24 cellular contexts compared by ENCODE assay signal in genomic region chr2:65537651-65538385, GRCh38.
A peak's percentile ranks its signal among the peaks of the same experiment; 100 is the strongest.
DNase-seq lines count a peak whose midpoint lies in the region; ATAC-seq, FAIRE-seq and TF ChIP-seq lines count a peak whose summit lies in the region.
"Had no signal": no experiment of that assay in that cellular context is flagged by ENCODE, and none has a peak within 500 bp of the region (broad histone marks: within the 10 kb centered on the region; RNA-seq: fewer than 3 reads in every experiment).

No MANE protein-coding gene starts in this region.

- TF ChIP-seq CTCF in HepG2 (CRISPR knock-in tag; IDR thresholded peaks at IDR 0.05) (no peak), right lobe of liver (IDR thresholded peaks at IDR 0.05) (no peak), brain microvascular endothelial cell (IDR thresholded peaks at IDR 0.05; ENCODE audit: low read depth, low read length, missing control alignments) (no peak), GM13976 (IDR thresholded peaks at IDR 0.05; ENCODE audit: borderline replicate concordance, control extremely low read depth, extremely low read depth, insufficient read depth, missing control alignments) (no peak)

- TF ChIP-seq POLR2A in HepG2 (IDR thresholded peaks at IDR 0.05; ENCODE audit: insufficient read depth in 1 of 2, low read depth in 2 of 2, low read length in 2 of 2) (no peak), right lobe of liver (IDR thresholded peaks at IDR 0.05) (no peak)

- BruUV-seq in HepG2 (replicated peaks; lab: Mats Ljungman, UMichigan), result no TSS peak

- intact Hi-C loops in HepG2 (cut with micrococcal nuclease; ENCODE audit: unreplicated experiment), result no loop called here
- intact Hi-C loops in right lobe of liver (cut with DNase I), result no loop called here

- no peak for TF ChIP-seq RAD21 in HepG2 (CRISPR knock-in tag; IDR thresholded peaks at IDR 0.05)

- H3K9me3 ChIP-seq in HepG2 (ENCODE audit: low read length), result no peaks in the 10 kb centered on the region
- no peaks in the 10 kb centered on the region for H3K9me3 ChIP-seq in right lobe of liver
- H3K9me3 ChIP-seq: A549, ascending aorta, upper lobe of left lung had no signal

- H3K4me1 ChIP-seq in HepG2 (ENCODE audit: insufficient read depth, low read length), result peaks cover 9% of the 10 kb centered on the region; the same call in 1 of the 2 replicates
- H3K4me1 ChIP-seq in right lobe of liver, result no peaks in the 10 kb centered on the region
- H3K4me1 ChIP-seq: ascending aorta, neural progenitor cell, upper lobe of left lung had no signal

- TF ChIP-seq EP300 in HepG2 (IDR thresholded peaks at IDR 0.05; ENCODE audit: low read depth in 2 of 2, low read length in 2 of 2) (no peak), HepG2 (CRISPR knock-in tag; IDR thresholded peaks at IDR 0.05; ENCODE audit: borderline replicate concordance) (no peak)

- H3K36me3 ChIP-seq in HepG2 (replicated peaks in 1 of 2; ENCODE audit: control insufficient read depth in 1 of 2, insufficient read depth in 2 of 2, low read length in 2 of 2) (no peaks in the 10 kb centered on the region), right lobe of liver (no peaks in the 10 kb centered on the region), brain microvascular endothelial cell (replicated peaks) (no peaks in the 10 kb centered on the region)
- H3K36me3 ChIP-seq: ascending aorta, neural progenitor cell, upper lobe of left lung had no signal

- 70% methylated on average over 7 of the region's 7 CpGs for WGBS in HepG2 (ENCODE audit: low lambda C conversion rate)
- 82% methylated on average over 7 of the region's 7 CpGs for WGBS in right lobe of liver (ENCODE audit: insufficient coverage, low coverage, low lambda C conversion rate, missing lambda C conversion rate)

- DNase-seq in HepG2 (ENCODE audit: low spot score) (no peak), right lobe of liver (no peak), brain microvascular endothelial cell (peak; percentile 17), fibroblast of the conjunctiva (ENCODE audit: low read depth) (peak; percentile 16), NCI-H2227 (lab: John Stamatoyannopoulos, UW; ENCODE audit: unreplicated experiment) (no peak), GM13976 (ENCODE audit: low spot score) (no peak), NCI-H446 treated with DMSO at 0.1 percent for 48 hours (lab: John Stamatoyannopoulos, UW) (no peak), EL (no peak)
- DNase-seq: activated CD4-positive, alpha-beta T cell treated with anti-CD3 and anti-CD28 coated beads, Interleukin-2, amount 10 ng/mL, durations not matched to agents 24 days and 14 days; cerebellar nuclear complex; DMS53; NCI-H1105 treated with DMSO at 0.1 percent for 48 hours; NCI-H2029 treated with DMSO at 0.1 percent for 48 hours; stimulated activated CD8-positive, alpha-beta memory T cell treated with anti-CD3 and anti-CD28 coated beads, Interleukin-4, amount 100 ng/mL, for 48 hours; upper lobe of left lung had no signal

- no peak overlapping the region for H2AFZ ChIP-seq in HepG2 (ENCODE audit: low read length)
- H2AFZ ChIP-seq: neural progenitor cell had no signal

- CTCF ChIA-PET in HepG2 (lab: Yijun Ruan, JAX; ENCODE audit: low intra/inter-chr PET ratio, low total read pairs), result no interaction called here

- no peaks in the 10 kb centered on the region for H3K79me2 ChIP-seq in HepG2 (ENCODE audit: insufficient read depth, low read length)

- H4K20me1 ChIP-seq in HepG2 (ENCODE audit: insufficient read depth, low read length), result no peaks in the 10 kb centered on the region

- H3K27ac ChIP-seq in HepG2 (ENCODE audit: extremely low read length, insufficient read depth, low read length) (no peak overlapping the region), right lobe of liver (no peak overlapping the region), brain microvascular endothelial cell (no peak overlapping the region)
- H3K27ac ChIP-seq: ascending aorta, epithelial cell of prostate, HL-60, neural progenitor cell, upper lobe of left lung, VCaP had no signal

- H3K9ac ChIP-seq in HepG2 (ENCODE audit: insufficient read depth, low read depth, low read length), result no peak overlapping the region
- H3K9ac ChIP-seq: neural progenitor cell had no signal

- FAIRE-seq in HepG2 (lab: Jason Lieb, UNC), result no peak
- FAIRE-seq: A549 had no signal

- no peak for ATAC-seq in HepG2
- no peak for ATAC-seq in right lobe of liver
- ATAC-seq: A549, HCT116, SK-N-SH treated with all-trans-retinoic acid at 6 μM for 48 hours had no signal

- H3K27me3 ChIP-seq in HepG2 (ENCODE audit: control insufficient read depth in 1 of 2, insufficient read depth in 2 of 2, low read length in 2 of 2) (no peaks in the 10 kb centered on the region), right lobe of liver (no peaks in the 10 kb centered on the region), brain microvascular endothelial cell (replicated peaks) (no peaks in the 10 kb centered on the region)
- H3K27me3 ChIP-seq: ascending aorta, neural progenitor cell, upper lobe of left lung had no signal

- POLR2A ChIA-PET in HepG2 (lab: Yijun Ruan, JAX), result no interaction called here

- H3K4me3 ChIP-seq in HepG2 (replicated peaks in 1 of 3; ENCODE audit: insufficient read depth in 1 of 3, low read depth in 2 of 3, low read length in 3 of 3), result no peak overlapping the region
- H3K4me3 ChIP-seq in right lobe of liver, result no peak overlapping the region
- no peak overlapping the region for H3K4me3 ChIP-seq in brain microvascular endothelial cell (ENCODE audit: low read depth, low read length)
- H3K4me3 ChIP-seq: A549, ascending aorta, lung, neural progenitor cell, upper lobe of left lung had no signal

- in situ Hi-C loops in HepG2 (cut with HindIII; ENCODE audit: extremely low pct_ligation_motif_present, low pct_unique_long_range_greater_than_20kb) (no loop called here), brain microvascular endothelial cell (cut with HindIII; ENCODE audit: low pct_ligation_motif_present, low sequenced_read_pairs) (loop anchor here (25.0 kb wide), 1 partner anchor 276 kb away; no protein-coding TSS in a partner anchor), GM13976 (cut with MboI; ENCODE audit: low sequenced_read_pairs, unreplicated experiment) (no loop called here)

- H3K4me2 ChIP-seq in HepG2 (ENCODE audit: low read depth, low read length), result no peak overlapping the region
- H3K4me2 ChIP-seq: A549, neural progenitor cell had no signal

TF ChIP-seq in HepG2, 621 proteins besides CTCF, POLR2A, EP300 and RAD21:
- TF ChIP-seq TP53 (CRISPR knock-in tag; conservative IDR thresholded peaks at IDR 0.05) (0 out of 2 replicates have a peak, but pooled peaks have one; percentile 39), EZH2 (conservative IDR thresholded peaks at IDR 0.05; ENCODE audit: low read depth, low read length) (no peak), RFXAP (CRISPR knock-in tag; IDR thresholded peaks at IDR 0.05; ENCODE audit: borderline replicate concordance) (no peak), CEBPG (CRISPR knock-in tag; IDR thresholded peaks at IDR 0.05) (peak; percentile 10; the same call in 1 of the 2 replicates), CEBPB (IDR thresholded peaks at IDR 0.05; ENCODE audit: borderline replicate concordance, low read depth, low read length) (peak; percentile 68), NFKBIZ (CRISPR knock-in tag; IDR thresholded peaks at IDR 0.05) (no peak), AGO2 (optimal IDR thresholded peaks at IDR 0.05; ENCODE audit: low read depth, low read length) (no peak)

Comparison
In these comparisons a context has a peak if more than half of its experiments do, and no peak if none do; other contexts are left out.
1. DNase-seq: peak in brain microvascular endothelial cell (single experiment) and fibroblast of the conjunctiva (single experiment); none in HepG2 (single experiment), right lobe of liver (0 of 3), NCI-H2227 (single experiment), GM13976 (single experiment), NCI-H446 treated with DMSO at 0.1 percent for 48 hours (single experiment) and EL (single experiment).